ENCODE assay signal across 12 cellular contexts in genomic region chr5:67030289-67031069, GRCh38.
DNase-seq lines count a peak whose midpoint lies in the region; TF ChIP-seq lines count a peak whose summit lies in the region.
"Had no signal": no experiment of that assay in that cellular context is flagged by ENCODE, and none has a peak within 500 bp of the region (broad histone marks: within the 10 kb centered on the region; RNA-seq: fewer than 3 reads in every experiment).

No MANE protein-coding gene starts in this region.

- TF ChIP-seq CTCF in BJ (IDR thresholded peaks at IDR 0.05; ENCODE audit: insufficient read depth, low read depth, low read length) (no peak), astrocyte of the spinal cord (IDR thresholded peaks at IDR 0.05; ENCODE audit: low read depth, low read length) (no peak), BE2C (IDR thresholded peaks at IDR 0.05; ENCODE audit: low read depth, low read length) (no peak)

- WGBS in GM23248 (ENCODE audit: low coverage in 1 of 2, low lambda C conversion rate in 2 of 2, missing lambda C conversion rate in 2 of 2), 2 experiments, result 5 to 18% methylated on average over 2 of the region's 2 CpGs

- H3F3A ChIP-seq in GM23248 (ENCODE audit: insufficient read depth), result peaks cover 8% of the 10 kb centered on the region; the same call in 1 of the 2 replicates

- POLR2A ChIA-PET in BJ (lab: Charles Lee), result no interaction called here

- H3K4me3 ChIP-seq in BJ (ENCODE audit: low read depth, low read length), result no peak overlapping the region
- H3K4me3 ChIP-seq in GM23248, result no peak overlapping the region
- H3K4me3 ChIP-seq in astrocyte of the spinal cord (ENCODE audit: low read depth, low read length), result no peak overlapping the region
- no peak overlapping the region for H3K4me3 ChIP-seq in BE2C (ENCODE audit: low read depth, low read length)
- H3K4me3 ChIP-seq: stomach had no signal

- H3K9me3 ChIP-seq in GM23248 (ENCODE audit: low read depth) (no peaks in the 10 kb centered on the region), BE2C (no peaks in the 10 kb centered on the region)
- H3K9me3 ChIP-seq: stomach had no signal

- H3K27ac ChIP-seq in GM23248, result peak overlapping the region; percentile 59
- H3K27ac ChIP-seq: stomach had no signal

- H3K36me3 ChIP-seq in BJ (ENCODE audit: control insufficient read depth, insufficient read depth, low read length) (no peaks in the 10 kb centered on the region), GM23248 (ENCODE audit: low read depth) (no peaks in the 10 kb centered on the region), BE2C (no peaks in the 10 kb centered on the region)
- H3K36me3 ChIP-seq: stomach had no signal

- H4K20me1 ChIP-seq in GM23248 (ENCODE audit: insufficient read depth), result no peaks in the 10 kb centered on the region

- in situ Hi-C loops in GM23248 (cut with MboI) (no loop called here), astrocyte of the spinal cord (cut with HindIII; ENCODE audit: low sequenced_read_pairs) (no loop called here)

- CTCF ChIA-PET in BJ (lab: Yijun Ruan, JAX), result no interaction called here

- peaks cover 27% of the 10 kb centered on the region for H3K79me2 ChIP-seq in GM23248 (ENCODE audit: insufficient read depth)

- H2AFZ ChIP-seq in GM23248, result no peak overlapping the region

- peak; percentile 65 for DNase-seq in BJ (ENCODE audit: low read depth)
- DNase-seq in GM23248, result peak; percentile 64
- peak; percentile 22 for DNase-seq in astrocyte of the spinal cord (ENCODE audit: low read depth, low spot score)
- peak; percentile 44 for DNase-seq in myocyte (ENCODE audit: low read depth)
- no peak for DNase-seq in BE2C
- DNase-seq in DMS 273 (lab: John Stamatoyannopoulos, UW; ENCODE audit: unreplicated experiment), result no peak
- no peak for DNase-seq in GM03348 (ENCODE audit: low spot score)
- DNase-seq: activated effector memory CD4-positive, alpha-beta T cell treated with Interleukin-2 at 50 U/mL for 16 hours; CD8-positive, alpha-beta T cell; GDM1; NCI-H2227 treated with DMSO at 0.1 percent for 48 hours; stomach had no signal

- H3K4me2 ChIP-seq in GM23248 (ENCODE audit: unreplicated experiment), result peak overlapping the region; percentile 31

- 0 out of 2 replicates have a peak, but pooled peaks cover 5% of the 10 kb centered on the region for H3K9me2 ChIP-seq in GM23248 (ENCODE audit: insufficient read depth)

- peaks cover 37% of the 10 kb centered on the region for H3K4me1 ChIP-seq in GM23248 (ENCODE audit: insufficient read depth)
- H3K4me1 ChIP-seq in BE2C, result peaks cover 10% of the 10 kb centered on the region

- H3K9ac ChIP-seq in GM23248, result peak overlapping the region; percentile 16; the same call in 1 of the 2 replicates

- no peaks in the 10 kb centered on the region for H3K27me3 ChIP-seq in BJ (ENCODE audit: control insufficient read depth, insufficient read depth, low read length)
- no peaks in the 10 kb centered on the region for H3K27me3 ChIP-seq in GM23248 (replicated peaks; ENCODE audit: insufficient read depth)
- H3K27me3 ChIP-seq in BE2C, result no peaks in the 10 kb centered on the region
- H3K27me3 ChIP-seq: stomach had no signal

Comparison
In these comparisons a context has a peak if more than half of its experiments do, and no peak if none do; other contexts are left out.
1. DNase-seq: peak in BJ (single experiment), GM23248 (single experiment), astrocyte of the spinal cord (single experiment) and myocyte (single experiment); none in BE2C (single experiment), DMS 273 (single experiment) and GM03348 (single experiment).